13 cellular contexts compared by ENCODE assay signal in genomic region chr9:87613265-87614111, GRCh38.
DNase-seq lines count a peak whose midpoint lies in the region; ATAC-seq, FAIRE-seq and TF ChIP-seq lines count a peak whose summit lies in the region.
"Had no signal": no experiment of that assay in that cellular context is flagged by ENCODE, and none has a peak within 500 bp of the region (broad histone marks: within the 10 kb centered on the region; RNA-seq: fewer than 3 reads in every experiment).

No MANE protein-coding gene starts in this region.

- H3K36me3 ChIP-seq in bronchial epithelial cell (ENCODE audit: control insufficient read depth, insufficient read depth, low read length): no peaks in the 10 kb centered on the region
- H3K36me3 ChIP-seq in neutrophil: no peaks in the 10 kb centered on the region
- H3K36me3 ChIP-seq: heart right ventricle had no signal

- H3K27me3 ChIP-seq in bronchial epithelial cell (ENCODE audit: control insufficient read depth, insufficient read depth, low read length) (no peaks in the 10 kb centered on the region), neutrophil (no peaks in the 10 kb centered on the region)

- FAIRE-seq in bronchial epithelial cell (lab: Jason Lieb, UNC): peak; percentile 32
- FAIRE-seq in D721Med (lab: Jason Lieb, UNC): no peak

- peaks cover 49 to 52% of the 10 kb centered on the region in 2 experiments for H3K4me1 ChIP-seq in neutrophil (ENCODE audit: control insufficient read depth in 1 of 2, insufficient read depth in 1 of 2, low read depth in 1 of 2, low read length in 1 of 2)

- DNase-seq in bronchial epithelial cell (ENCODE audit: low read depth) (no peak), posterior cingulate gyrus (no peak), iPS-NIHi7 (ENCODE audit: extremely low spot score) (no peak), D721Med (ENCODE audit: insufficient read length, low spot score) (no peak)
- DNase-seq: effector memory CD4-positive, alpha-beta T cell; GOT3; heart right ventricle; NCI-H524 treated with DMSO at 0.1 percent for 48 hours; SW 1271 had no signal

- H3K9me3 ChIP-seq in neutrophil: no peaks in the 10 kb centered on the region

- TF ChIP-seq CTCF in bronchial epithelial cell (IDR thresholded peaks at IDR 0.05; ENCODE audit: insufficient read depth, low read length, severe bottlenecking) (no peak), neutrophil (IDR thresholded peaks at IDR 0.05) (no peak), D721Med (IDR thresholded peaks at IDR 0.05; ENCODE audit: insufficient read depth, missing control alignments) (no peak)

- peak overlapping the region; percentile 73 for H3K27ac ChIP-seq in neutrophil

- intact Hi-C loops in posterior cingulate gyrus (cut with DNase I): loop anchor here (10.0 kb wide), 1 partner anchor 109 kb away; no protein-coding TSS in a partner anchor

- H3K4me3 ChIP-seq in bronchial epithelial cell (ENCODE audit: low read depth, low read length) (no peak overlapping the region), neutrophil (ENCODE audit: low read depth in 1 of 2, low read length in 1 of 2) (peak overlapping the region in 1 of 2 experiments; percentile 18)
- H3K4me3 ChIP-seq: heart right ventricle had no signal

- peak; percentile 49 for ATAC-seq in GM18870 (IDR thresholded peaks at IDR 0.05; ENCODE audit: unreplicated experiment)
- peak; percentile 53 for ATAC-seq in HG03342 (IDR thresholded peaks at IDR 0.05; ENCODE audit: unreplicated experiment)
- ATAC-seq in GM21825 (IDR thresholded peaks at IDR 0.05; ENCODE audit: unreplicated experiment): no peak
